In genomic region chr1:5911871-5912271, GRCh38 we compare ENCODE assay signal across 22 cellular contexts.
"Had no signal": no experiment of that assay in that cellular context is flagged by ENCODE, and none has a peak within 500 bp of the region (broad histone marks: within the 10 kb centered on the region; RNA-seq: fewer than 3 reads in every experiment).

No MANE protein-coding gene starts in this region.

- DNase-seq: activated CD4-positive, alpha-beta T cell treated with anti-CD3 and anti-CD28 coated beads for 1 hour; activated CD4-positive, alpha-beta T cell treated with anti-CD3 and anti-CD28 coated beads, Interleukin-2, amount 50 U/mL, for 1 hour; activated gamma-delta T cell; activated naive CD4-positive, alpha-beta T cell treated with anti-CD3 and anti-CD28 coated beads, Interleukin-2, amount 50 U/mL, for 16 hours; activated naive CD8-positive, alpha-beta T cell treated with anti-CD3 and anti-CD28 coated beads, Interleukin-2, amount 50 U/mL, for 24 hours; dermis blood vessel endothelial cell; effector CD8-positive, alpha-beta T cell; foreskin melanocyte; left ventricle myocardium inferior; mammary epithelial cell; sigmoid colon; stimulated activated CD4-positive, alpha-beta T cell treated with anti-CD3 and anti-CD28 coated beads, Interleukin-2, amount 100 ng/mL, for 48 hours; stimulated activated naive CD4-positive, alpha-beta T cell; WERI-Rb-1 had no signal

- H3K4me3 ChIP-seq: left ventricle myocardium inferior, sigmoid colon, smooth muscle cell, thoracic aorta, upper lobe of left lung had no signal

- FAIRE-seq: endothelial cell of umbilical vein had no signal

- H3K4me2 ChIP-seq: smooth muscle cell had no signal

- H3K4me1 ChIP-seq: left ventricle myocardium inferior, upper lobe of left lung had no signal

- H3K9me3 ChIP-seq: left ventricle myocardium inferior, neutrophil, sigmoid colon, thoracic aorta, upper lobe of left lung had no signal

- H3K27ac ChIP-seq: left ventricle myocardium inferior, neutrophil, sigmoid colon, thoracic aorta, upper lobe of left lung, WERI-Rb-1 had no signal

- H3K27me3 ChIP-seq: neutrophil, sigmoid colon, upper lobe of left lung had no signal

- H3K36me3 ChIP-seq: sigmoid colon had no signal

- ATAC-seq: activated naive CD8-positive, alpha-beta T cell treated with anti-CD3 and anti-CD28 coated beads, Interleukin-2, amount 50 U/mL, for 24 hours; esophagus mucosa; naive thymus-derived CD8-positive, alpha-beta T cell; SK-N-SH treated with all-trans-retinoic acid at 6 μM for 48 hours had no signal
